8 cellular contexts compared by ENCODE assay signal in genomic region chr1:93605812-93606512, GRCh38.
DNase-seq lines count a peak whose midpoint lies in the region; TF ChIP-seq lines count a peak whose summit lies in the region.

No MANE protein-coding gene starts in this region.

- DNase-seq in HS-5 (ENCODE audit: low read depth) (peak; percentile 90), MCF 10A (ENCODE audit: unreplicated experiment) (peak; percentile 90), kidney epithelial cell (ENCODE audit: low read depth) (peak; percentile 82), SKM-1 (lab: John Stamatoyannopoulos, UW; ENCODE audit: unreplicated experiment) (no peak), progenitor cell of endocrine pancreas (ENCODE audit: low spot score, unreplicated experiment) (no peak), NCI-H1048 (lab: John Stamatoyannopoulos, UW) (no peak), NCI-H1417 (lab: John Stamatoyannopoulos, UW) (no peak)

- no peaks in the 10 kb centered on the region for H3K36me3 ChIP-seq in ACC112 (ENCODE audit: insufficient read depth, low read length)
- no peaks in the 10 kb centered on the region for H3K36me3 ChIP-seq in kidney epithelial cell (ENCODE audit: control insufficient read depth, insufficient read depth, low read length)

- peak overlapping the region; percentile 89 for H3K27ac ChIP-seq in ACC112 (ENCODE audit: low read depth, low read length)

- peak overlapping the region; percentile 45 for H3K4me3 Mint-ChIP-seq in MCF 10A (ENCODE audit: unreplicated experiment)
- H3K4me3 Mint-ChIP-seq in progenitor cell of endocrine pancreas (ENCODE audit: low read depth), result no peak overlapping the region

- CTCF ChIA-PET in MCF 10A (lab: Yijun Ruan, JAX), result interaction anchor here (1.0 to 1.7 kb wide), 4 partner anchors 10 to 216 kb away, joined by 3 to 5 read pairs (median 4); no protein-coding TSS in a partner anchor

- H3K27me3 ChIP-seq in ACC112 (ENCODE audit: insufficient read depth, low read length) (no peaks in the 10 kb centered on the region), kidney epithelial cell (ENCODE audit: control insufficient read depth, insufficient read depth, low read length) (no peaks in the 10 kb centered on the region)

- intact Hi-C loops in MCF 10A (cut with micrococcal nuclease), result no loop called here

- POLR2A ChIA-PET in MCF 10A (lab: Yijun Ruan, JAX), result interaction anchor here (0.6 to 5.3 kb wide), 20 partner anchors 8 to 257 kb away, joined by 3 to 72 read pairs (median 5); no protein-coding TSS in a partner anchor

- H3K4me1 Mint-ChIP-seq in MCF 10A (ENCODE audit: insufficient read depth, unreplicated experiment) (peaks cover 62% of the 10 kb centered on the region), progenitor cell of endocrine pancreas (ENCODE audit: low read depth) (peaks cover 28% of the 10 kb centered on the region)

- H3K4me1 ChIP-seq in ACC112 (ENCODE audit: control insufficient read depth, insufficient read depth, low read length, unreplicated experiment), result peaks cover 58% of the 10 kb centered on the region

- H3K9me3 Mint-ChIP-seq in MCF 10A (ENCODE audit: unreplicated experiment), result no peaks in the 10 kb centered on the region
- no peaks in the 10 kb centered on the region for H3K9me3 Mint-ChIP-seq in progenitor cell of endocrine pancreas (ENCODE audit: low read depth)

- no peaks in the 10 kb centered on the region for H3K27me3 Mint-ChIP-seq in MCF 10A (ENCODE audit: insufficient read depth, unreplicated experiment)
- H3K27me3 Mint-ChIP-seq in progenitor cell of endocrine pancreas, result no peaks in the 10 kb centered on the region

- H3K27ac Mint-ChIP-seq in MCF 10A (ENCODE audit: low read depth, unreplicated experiment), result peak overlapping the region; percentile 85
- no peak overlapping the region for H3K27ac Mint-ChIP-seq in progenitor cell of endocrine pancreas

- no TSS peak for BruUV-seq in MCF 10A (replicated peaks; lab: Mats Ljungman, UMichigan)

- H3K79me2 ChIP-seq in ACC112 (ENCODE audit: control insufficient read depth, insufficient read depth, low read length, unreplicated experiment), result peaks cover 95% of the 10 kb centered on the region

- TF ChIP-seq CTCF in MCF 10A (IDR thresholded peaks at IDR 0.05; ENCODE audit: unreplicated experiment) (no peak), kidney epithelial cell (IDR thresholded peaks at IDR 0.05; ENCODE audit: insufficient read depth, low read length, poor library complexity, severe bottlenecking) (no peak), progenitor cell of endocrine pancreas (IDR thresholded peaks at IDR 0.05; ENCODE audit: unreplicated experiment) (no peak)

- H3K36me3 Mint-ChIP-seq in MCF 10A (ENCODE audit: insufficient read depth, unreplicated experiment), result peaks cover 55% of the 10 kb centered on the region
- H3K36me3 Mint-ChIP-seq in progenitor cell of endocrine pancreas (ENCODE audit: insufficient read depth), result peaks cover 2% of the 10 kb centered on the region

- H3K4me3 ChIP-seq in ACC112 (ENCODE audit: low read depth, low read length), result peak overlapping the region; percentile 46; the same call in 1 of the 2 replicates
- no peak overlapping the region for H3K4me3 ChIP-seq in kidney epithelial cell (ENCODE audit: low read depth, low read length)

- H2AFZ ChIP-seq in ACC112 (ENCODE audit: low read length, unreplicated experiment), result no peak overlapping the region

Comparison
In these comparisons a context has a peak if more than half of its experiments do, and no peak if none do; other contexts are left out.
1. DNase-seq: peak in HS-5 (single experiment), MCF 10A (single experiment) and kidney epithelial cell (single experiment); none in SKM-1 (single experiment), progenitor cell of endocrine pancreas (single experiment), NCI-H1048 (single experiment) and NCI-H1417 (0 of 3).